8 cellular contexts compared by ENCODE assay signal in the genomic region with DNA sequence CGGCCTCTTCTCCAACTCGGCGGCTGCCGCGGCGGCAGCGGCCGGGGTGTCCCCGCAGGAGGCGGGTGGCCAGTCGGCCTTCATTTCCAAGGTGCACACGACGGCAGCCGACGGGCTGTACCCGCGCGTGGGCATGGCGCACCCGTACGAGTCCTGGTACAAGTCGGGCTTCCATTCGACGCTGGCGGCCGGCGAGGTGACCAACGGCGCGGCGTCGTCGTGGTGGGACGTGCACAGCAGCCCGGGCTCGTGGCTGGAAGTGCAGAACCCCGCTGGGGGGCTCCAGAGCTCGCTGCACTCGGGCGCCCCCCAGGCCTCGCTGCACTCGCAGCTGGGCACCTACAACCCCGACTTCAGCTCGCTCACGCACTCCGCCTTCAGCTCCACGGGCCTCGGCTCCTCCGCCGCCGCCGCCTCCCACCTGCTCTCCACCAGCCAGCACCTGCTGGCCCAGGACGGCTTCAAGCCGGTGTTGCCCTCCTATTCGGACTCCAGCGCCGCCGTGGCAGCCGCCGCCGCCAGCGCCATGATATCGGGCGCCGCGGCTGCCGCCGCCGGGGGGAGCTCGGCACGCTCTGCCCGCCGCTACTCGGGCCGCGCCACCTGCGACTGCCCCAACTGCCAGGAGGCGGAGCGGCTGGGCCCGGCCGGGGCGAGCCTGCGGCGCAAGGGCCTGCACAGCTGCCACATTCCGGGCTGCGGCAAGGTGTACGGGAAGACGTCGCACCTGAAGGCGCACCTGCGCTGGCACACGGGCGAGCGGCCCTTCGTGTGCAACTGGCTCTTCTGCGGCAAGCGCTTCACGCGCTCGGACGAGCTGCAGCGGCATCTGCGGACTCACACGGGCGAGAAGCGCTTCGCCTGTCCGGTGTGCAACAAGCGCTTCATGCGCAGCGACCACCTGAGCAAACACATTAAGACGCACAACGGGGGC. TPM values are rescaled to one million over a fixed set of nuclear protein-coding genes. Genes with fewer than 3 reads are reported as not detected.
A peak's percentile ranks its signal among the peaks of the same experiment; 100 is the strongest.
DNase-seq lines count a peak whose midpoint lies in the region; ATAC-seq and TF ChIP-seq lines count a peak whose summit lies in the region.

No MANE protein-coding gene starts in this region.

- peak; percentile 41 for ATAC-seq in HG03066 (IDR thresholded peaks at IDR 0.05; ENCODE audit: low read depth, unreplicated experiment)
- ATAC-seq in body of pancreas = peak; percentile 52
- ATAC-seq in lower lobe of right lung = peak; percentile 59 to 65

- H3K9me3 ChIP-seq in OCI-LY1 (ENCODE audit: low read length) (no peaks in the 10 kb centered on the region), body of pancreas (no peaks in the 10 kb centered on the region), lower lobe of right lung (no peaks in the 10 kb centered on the region)

- H3K36me3 ChIP-seq in OCI-LY1 (ENCODE audit: insufficient read depth, low read length) (no peaks in the 10 kb centered on the region), body of pancreas (replicated peaks in 1 of 2; ENCODE audit: insufficient read depth in 1 of 2, low read depth in 2 of 2) (no peaks in the 10 kb centered on the region), lower lobe of right lung (no peaks in the 10 kb centered on the region)

- intact Hi-C loops in body of pancreas (cut with DNase I) (no loop called here), lower lobe of right lung (cut with DNase I) (no loop called here)

- no peak for TF ChIP-seq POLR2A in body of pancreas (IDR thresholded peaks at IDR 0.05)

- peak overlapping the region; percentile 58; the same call in 1 of the 2 replicates for H3K9ac ChIP-seq in OCI-LY1 (ENCODE audit: low read length)

- 2% methylated on average over 113 of the region's 113 CpGs; no CpG with 5 or more reads in 1 of the 2 donors for WGBS in body of pancreas, 2 donors

- H3K27me3 ChIP-seq in OCI-LY1 (ENCODE audit: insufficient read depth, low read length) (no peaks in the 10 kb centered on the region), body of pancreas (peaks cover 7 to 88% of the 10 kb centered on the region in 2 donors), lower lobe of right lung (ENCODE audit: low read depth) (peaks cover 99% of the 10 kb centered on the region)

- 0 out of 2 replicates have a peak, but pooled peaks cover 3% of the 10 kb centered on the region for H3F3A ChIP-seq in OCI-LY1 (ENCODE audit: insufficient read depth, low read length)

- H3K79me2 ChIP-seq in OCI-LY1 (ENCODE audit: insufficient read depth, low read length) = no peaks in the 10 kb centered on the region

- H4K20me1 ChIP-seq in OCI-LY1 (ENCODE audit: insufficient read depth, low read length) = no peaks in the 10 kb centered on the region

- H3K4me1 ChIP-seq in OCI-LY1 (ENCODE audit: insufficient read depth, low read length, severe bottlenecking) (peaks cover 57% of the 10 kb centered on the region), body of pancreas (peaks cover 57% of the 10 kb centered on the region), lower lobe of right lung (peaks cover 61% of the 10 kb centered on the region)

- H2AFZ ChIP-seq in OCI-LY1 (ENCODE audit: low read length) = no peak overlapping the region

- H3K4me2 ChIP-seq in OCI-LY1 (ENCODE audit: low read length) = peak overlapping the region; percentile 80

- H3K27ac ChIP-seq in OCI-LY1 (ENCODE audit: low read depth, low read length, poor library complexity, severe bottlenecking) = no peak overlapping the region
- no peak overlapping the region for H3K27ac ChIP-seq in body of pancreas
- no peak overlapping the region for H3K27ac ChIP-seq in lower lobe of right lung

- peak overlapping the region; percentile 63 for H3K4me3 ChIP-seq in OCI-LY1 (ENCODE audit: low read depth, low read length, poor library complexity, severe bottlenecking)
- H3K4me3 ChIP-seq in body of pancreas = no peak overlapping the region
- peak overlapping the region; percentile 41 for H3K4me3 ChIP-seq in lower lobe of right lung

- TF ChIP-seq CTCF in OCI-LY1 (IDR thresholded peaks at IDR 0.05; ENCODE audit: low read length) = peak; percentile 60
- peak in 2 of 7 experiments; percentile 26 to 36 for TF ChIP-seq CTCF in body of pancreas (IDR thresholded peaks at IDR 0.05)
- TF ChIP-seq CTCF in lower lobe of right lung (IDR thresholded peaks at IDR 0.05) = peak; percentile 8

- H3K9me2 ChIP-seq in OCI-LY1 (ENCODE audit: low read depth, low read length) = no peaks in the 10 kb centered on the region

- DNase-seq in NCI-H1436 (lab: John Stamatoyannopoulos, UW) (peak; percentile 8), NCI-H1436 treated with DMSO at 0.1 percent for 48 hours (lab: John Stamatoyannopoulos, UW) (no peak), body of pancreas (peak in 2 of 4 donors; percentile 38 to 59), lower lobe of right lung (peak; percentile 56), GDM1 (lab: John Stamatoyannopoulos, UW) (no peak), foreskin melanocyte (no peak)

RNA-seq across cellular contexts. Expression of a gene that starts 1.9 kb away (rescaled TPM):
- total RNA-seq in body of pancreas (not detected), lower lobe of right lung (not detected)

RNA-seq across cellular contexts. Expression of a gene that starts 58.9 kb away (rescaled TPM):
- total RNA-seq in body of pancreas (10 to 100 TPM; 18.7 to 19.8 TPM), lower lobe of right lung (27.4 TPM)

Comparison
In these comparisons a context has a peak if more than half of its experiments do, and no peak if none do; other contexts are left out.
1. DNase-seq: peak in NCI-H1436 (single experiment) and lower lobe of right lung (single experiment); none in NCI-H1436 treated with DMSO at 0.1 percent for 48 hours (single experiment), GDM1 (single experiment) and foreskin melanocyte (single experiment).
2. H3K4me3 ChIP-seq: peak in OCI-LY1 (single experiment) and lower lobe of right lung (single experiment); none in body of pancreas (0 of 2).
3. Peak in every context shown above with its lines, with median percentiles within 50 percentile points of each other: ATAC-seq.